ENCODE assay signal across 8 cellular contexts in the genomic region with DNA sequence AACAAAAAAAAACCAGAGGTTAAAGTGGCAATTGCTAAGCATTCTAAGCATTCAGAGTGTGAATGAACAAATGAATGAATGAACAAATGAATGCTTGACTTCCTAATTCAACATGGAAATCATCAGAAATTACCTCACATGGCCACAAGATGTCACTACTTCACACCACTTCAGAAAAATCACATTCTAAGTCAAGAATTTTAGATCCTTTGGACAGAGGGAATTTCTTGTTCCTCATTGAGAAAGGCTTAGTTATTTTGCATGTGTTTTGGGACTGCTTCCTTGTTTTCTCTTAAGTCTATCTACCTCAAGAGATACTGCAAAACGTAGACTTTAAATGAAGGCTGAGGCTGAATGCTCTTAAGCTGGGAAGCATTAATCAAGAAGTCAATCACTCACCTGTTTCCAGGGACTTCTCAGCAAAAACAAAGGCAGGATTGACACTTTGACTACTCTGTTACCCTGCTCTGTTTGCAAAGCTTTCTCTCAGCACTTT.
A peak's percentile ranks its signal among the peaks of the same experiment; 100 is the strongest.
DNase-seq lines count a peak whose midpoint lies in the region; ATAC-seq and TF ChIP-seq lines count a peak whose summit lies in the region.

No MANE protein-coding gene starts in this region.

- no peaks in the 10 kb centered on the region for H3K27me3 ChIP-seq in PC-9 (ENCODE audit: insufficient read depth, low read depth)
- H3K27me3 ChIP-seq in naive thymus-derived CD4-positive, alpha-beta T cell (ENCODE audit: control insufficient read depth in 2 of 2, insufficient read depth in 2 of 2, low read length in 2 of 2) = no peaks in the 10 kb centered on the region
- no peaks in the 10 kb centered on the region for H3K27me3 ChIP-seq in effector memory CD4-positive, alpha-beta T cell (replicated peaks; ENCODE audit: control insufficient read depth, insufficient read depth, low read length, poor library complexity, severe bottlenecking)

- no peaks in the 10 kb centered on the region for H3K4me1 Mint-ChIP-seq in naive thymus-derived CD4-positive, alpha-beta T cell

- no peak overlapping the region for H3K4me2 ChIP-seq in PC-9

- H3K36me3 ChIP-seq in PC-9 (ENCODE audit: low read depth) = no peaks in the 10 kb centered on the region
- no peaks in the 10 kb centered on the region for H3K36me3 ChIP-seq in naive thymus-derived CD4-positive, alpha-beta T cell (ENCODE audit: control insufficient read depth in 2 of 3, insufficient read depth in 3 of 3, low read length in 3 of 3)
- H3K36me3 ChIP-seq in effector memory CD4-positive, alpha-beta T cell (ENCODE audit: control insufficient read depth, insufficient read depth, low read length) = no peaks in the 10 kb centered on the region

- ATAC-seq in naive thymus-derived CD4-positive, alpha-beta T cell = no peak

- H3K4me3 Mint-ChIP-seq in naive thymus-derived CD4-positive, alpha-beta T cell = no peak overlapping the region

- H3K9me3 ChIP-seq in PC-9 (ENCODE audit: insufficient read depth, low read depth) = 0 out of 2 replicates have a peak, but pooled peaks cover 3% of the 10 kb centered on the region
- H3K9me3 ChIP-seq in naive thymus-derived CD4-positive, alpha-beta T cell (ENCODE audit: control insufficient read depth in 2 of 3, low read length in 3 of 3) = no peaks in the 10 kb centered on the region
- no peaks in the 10 kb centered on the region for H3K9me3 ChIP-seq in effector memory CD4-positive, alpha-beta T cell (ENCODE audit: control insufficient read depth, low read length)

- intact Hi-C loops in PC-9 (cut with micrococcal nuclease; ENCODE audit: unreplicated experiment) = loop anchor here (1.0 to 10.0 kb wide), 7 partner anchors 34 to 1493 kb away; a partner anchor contains a TSS
- intact Hi-C loops in naive thymus-derived CD4-positive, alpha-beta T cell (cut with micrococcal nuclease) = loop anchor here (1.0 to 5.0 kb wide), 11 partner anchors 35 to 1497 kb away; a partner anchor contains a TSS

- no peaks in the 10 kb centered on the region for H3K27me3 Mint-ChIP-seq in naive thymus-derived CD4-positive, alpha-beta T cell

- no peak overlapping the region for H2AFZ ChIP-seq in PC-9

- H3K9me3 Mint-ChIP-seq in naive thymus-derived CD4-positive, alpha-beta T cell = peaks cover 0 to 4% (median 0%) of the 10 kb centered on the region in 11 donors

- no peaks in the 10 kb centered on the region for H3K79me2 ChIP-seq in PC-9 (ENCODE audit: low read depth)

- H3K9me2 ChIP-seq in PC-9 (ENCODE audit: insufficient read depth) = no peaks in the 10 kb centered on the region

- POLR2A ChIA-PET in PC-9 (lab: Charles Lee; ENCODE audit: unreplicated experiment) = no interaction called here
- POLR2A ChIA-PET in naive thymus-derived CD4-positive, alpha-beta T cell (lab: Charles Lee) = no interaction called here

- H3K4me1 ChIP-seq in PC-9 (replicated peaks; ENCODE audit: insufficient read depth) = no peaks in the 10 kb centered on the region
- no peaks in the 10 kb centered on the region for H3K4me1 ChIP-seq in naive thymus-derived CD4-positive, alpha-beta T cell (ENCODE audit: control insufficient read depth in 2 of 2, insufficient read depth in 2 of 2, low read length in 2 of 2)
- H3K4me1 ChIP-seq in effector memory CD4-positive, alpha-beta T cell (ENCODE audit: control insufficient read depth, insufficient read depth, low read length, poor library complexity, severe bottlenecking) = no peaks in the 10 kb centered on the region

- TF ChIP-seq CTCF in GM12874 (IDR thresholded peaks at IDR 0.05; ENCODE audit: insufficient read depth, low read depth, low read length) (peak; percentile 43), PC-9 (conservative IDR thresholded peaks at IDR 0.05) (peak; percentile 87)

- no peaks in the 10 kb centered on the region for H3K36me3 Mint-ChIP-seq in naive thymus-derived CD4-positive, alpha-beta T cell

- no peak overlapping the region for H3K4me3 ChIP-seq in PC-9
- H3K4me3 ChIP-seq in naive thymus-derived CD4-positive, alpha-beta T cell (ENCODE audit: low read length) = no peak overlapping the region
- H3K4me3 ChIP-seq in effector memory CD4-positive, alpha-beta T cell (ENCODE audit: insufficient read depth, low read depth, low read length, poor library complexity, severe bottlenecking) = no peak overlapping the region

- in situ Hi-C loops in KBM-7 (cut with MboI; ENCODE audit: low pct_unique_long_range_greater_than_20kb, low sequenced_read_pairs) = loop anchor here (25.0 kb wide), 1 partner anchor 420 kb away; no protein-coding TSS in a partner anchor

- H3F3A ChIP-seq in PC-9 (ENCODE audit: insufficient read depth, low read depth) = no peaks in the 10 kb centered on the region

- H3K27ac ChIP-seq in PC-9 = no peak overlapping the region
- H3K27ac ChIP-seq in naive thymus-derived CD4-positive, alpha-beta T cell (ENCODE audit: low read depth, low read length) = no peak overlapping the region
- no peak overlapping the region for H3K27ac ChIP-seq in effector memory CD4-positive, alpha-beta T cell (ENCODE audit: insufficient read depth, low read length, poor library complexity, severe bottlenecking)

- CTCF ChIA-PET in PC-9 (lab: Charles Lee) = interaction anchor here (1.4 to 2.6 kb wide), 2 partner anchors 25 to 35 kb away, joined by 3 to 14 read pairs; no protein-coding TSS in a partner anchor
- CTCF ChIA-PET in naive thymus-derived CD4-positive, alpha-beta T cell (lab: Charles Lee) = interaction anchor here (0.5 to 1.7 kb wide), 7 partner anchors 11 to 454 kb away, joined by 3 to 7 read pairs (median 3); no protein-coding TSS in a partner anchor

- no peaks in the 10 kb centered on the region for H4K20me1 ChIP-seq in PC-9 (ENCODE audit: insufficient read depth)

- no peak overlapping the region for H3K27ac Mint-ChIP-seq in naive thymus-derived CD4-positive, alpha-beta T cell

- BruUV-seq in PC-9 (replicated peaks; lab: Mats Ljungman, UMichigan) = no TSS peak

- DNase-seq in AG08396 (ENCODE audit: low spot score) = peak; percentile 34
- DNase-seq in KBM-7 = peak; percentile 87
- DNase-seq in PC-9 = peak; percentile 17 to 49
- DNase-seq in epidermal melanocyte (ENCODE audit: insufficient read length, low spot score) = peak; percentile 27
- DNase-seq in naive thymus-derived CD4-positive, alpha-beta T cell = peak in 5 of 9 donors; percentile 10 to 23 (median 14)
- DNase-seq in effector memory CD4-positive, alpha-beta T cell = no peak
- no peak for DNase-seq in occipital lobe (lab: John Stamatoyannopoulos, UW)

Comparison
In these comparisons a context has a peak if more than half of its experiments do, and no peak if none do; other contexts are left out.
1. DNase-seq: peak in AG08396 (single experiment), KBM-7 (single experiment), PC-9 (2 of 2), epidermal melanocyte (single experiment) and naive thymus-derived CD4-positive, alpha-beta T cell (5 of 9); none in effector memory CD4-positive, alpha-beta T cell (0 of 3) and occipital lobe (single experiment).